ENCODE assay signal across 8 cellular contexts in the genomic region with DNA sequence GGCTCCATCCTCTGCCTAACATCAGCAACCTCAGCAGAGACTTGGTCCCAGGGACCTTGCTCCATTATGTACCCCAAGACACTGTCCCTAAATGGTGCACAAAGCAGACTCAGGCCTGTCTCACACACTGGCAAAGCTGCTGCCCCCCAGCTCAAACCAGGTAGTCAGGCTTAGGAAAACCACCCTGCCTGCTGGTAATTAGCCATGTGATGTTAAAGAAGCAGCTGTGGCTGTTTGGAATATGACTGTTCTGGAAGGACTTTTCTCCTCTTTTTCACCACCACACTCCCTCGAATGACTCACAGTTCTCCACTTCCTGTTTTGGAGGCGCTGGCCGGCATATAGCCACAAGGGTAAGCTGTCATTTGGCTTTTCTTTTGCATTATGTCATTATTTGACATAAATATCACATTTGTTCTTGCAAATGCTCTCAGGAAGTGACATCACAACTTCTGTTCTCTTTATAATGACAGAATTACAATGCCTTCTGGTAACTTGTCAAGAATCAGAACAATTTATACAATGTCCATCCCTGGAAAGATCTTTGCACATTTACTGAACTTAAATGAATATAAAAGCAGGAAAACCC.
A peak's percentile ranks its signal among the peaks of the same experiment; 100 is the strongest.
DNase-seq lines count a peak whose midpoint lies in the region; ATAC-seq and TF ChIP-seq lines count a peak whose summit lies in the region.

No MANE protein-coding gene starts in this region.

- peak; percentile 79 for DNase-seq in AG09319 (ENCODE audit: extremely low read depth, low read depth)
- peak; percentile 95 for DNase-seq in RPMI7951 (ENCODE audit: low read depth)
- peak; percentile 97 to 99 for DNase-seq in cardiac fibroblast (ENCODE audit: low read depth in 2 of 2)
- peak in 1 of 2 donors; percentile 80 for DNase-seq in left lung
- DNase-seq in OCI-M2 (lab: John Stamatoyannopoulos, UW; ENCODE audit: unreplicated experiment), result no peak

- H3K27ac ChIP-seq in left lung, result peak overlapping the region; percentile 82 to 85
- peak overlapping the region; percentile 90 for H3K27ac ChIP-seq in subcutaneous abdominal adipose tissue (ENCODE audit: low read depth, low read length)

- peak overlapping the region in 4 of 5 donors; percentile 24 to 60 (median 56) for H3K9ac ChIP-seq in subcutaneous abdominal adipose tissue (ENCODE audit: low read length in 5 of 5)

- H3K36me3 ChIP-seq in left lung, result no peaks in the 10 kb centered on the region
- no peaks in the 10 kb centered on the region for H3K36me3 ChIP-seq in subcutaneous abdominal adipose tissue (ENCODE audit: control insufficient read depth in 5 of 5, insufficient read depth in 5 of 5, low read length in 5 of 5)

- no peaks in the 10 kb centered on the region for H3K9me3 ChIP-seq in left lung
- H3K9me3 ChIP-seq in subcutaneous abdominal adipose tissue (ENCODE audit: control insufficient read depth in 5 of 5, low read length in 5 of 5), result no peaks in the 10 kb centered on the region

- H3K4me1 ChIP-seq in left lung (peaks cover 28 to 80% of the 10 kb centered on the region in 2 donors), subcutaneous abdominal adipose tissue (ENCODE audit: control insufficient read depth in 5 of 5, insufficient read depth in 5 of 5, low read length in 5 of 5) (peaks cover 9 to 50% (median 44%) of the 10 kb centered on the region in 5 donors)

- ATAC-seq in GM18519 (IDR thresholded peaks at IDR 0.05; ENCODE audit: low FRiP score, unreplicated experiment) (peak; percentile 68), HG03060 (IDR thresholded peaks at IDR 0.05; ENCODE audit: low read depth, unreplicated experiment) (peak; percentile 65), left lung (peak; percentile 69)

- H3K27me3 ChIP-seq in left lung (no peaks in the 10 kb centered on the region), subcutaneous abdominal adipose tissue (ENCODE audit: control insufficient read depth in 5 of 5, insufficient read depth in 4 of 5, low read length in 5 of 5) (no peaks in the 10 kb centered on the region)

- H3K4me3 ChIP-seq in cardiac fibroblast (replicated peaks in 1 of 2; ENCODE audit: low read depth in 2 of 2, low read length in 2 of 2), result no peak overlapping the region
- H3K4me3 ChIP-seq in left lung, result no peak overlapping the region
- no peak overlapping the region for H3K4me3 ChIP-seq in subcutaneous abdominal adipose tissue (ENCODE audit: low read depth in 1 of 5, low read length in 5 of 5)

- intact Hi-C loops in left lung (cut with DNase I), result no loop called here

- TF ChIP-seq CTCF in AG09319 (IDR thresholded peaks at IDR 0.05; ENCODE audit: low read depth, low read length) (no peak), cardiac fibroblast (IDR thresholded peaks at IDR 0.05; ENCODE audit: low read depth, low read length) (no peak), left lung (IDR thresholded peaks at IDR 0.05) (no peak)
